Comparison of ENCODE assay signal across 8 cellular contexts in the genomic region with DNA sequence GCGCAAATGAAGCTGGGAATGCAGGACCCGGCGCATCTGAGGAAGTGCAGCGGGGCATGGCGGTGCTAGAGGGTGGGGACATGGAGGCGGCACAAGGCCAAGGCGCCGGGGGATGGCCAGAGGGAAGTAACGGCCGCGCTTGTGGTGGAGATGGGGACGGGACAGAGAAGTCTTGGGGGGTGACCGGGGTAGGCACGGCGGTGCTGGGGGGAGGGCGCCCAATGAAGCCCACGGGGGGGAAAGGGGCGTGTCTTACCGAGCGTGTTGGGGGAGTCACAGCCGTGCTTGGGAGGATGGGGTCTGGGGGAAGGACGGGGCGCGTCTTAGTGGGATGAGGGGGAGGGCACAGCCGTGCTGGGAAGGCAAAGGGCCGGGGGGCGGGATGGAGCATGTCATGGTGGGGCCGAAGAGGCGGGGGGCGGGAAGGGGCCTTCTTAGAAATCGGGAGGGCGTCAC. TPM values are rescaled to one million over a fixed set of nuclear protein-coding genes. Genes with fewer than 3 reads are reported as not detected.
DNase-seq lines count a peak whose midpoint lies in the region; ATAC-seq and TF ChIP-seq lines count a peak whose summit lies in the region.

No MANE protein-coding gene starts in this region.

- in situ Hi-C loops in KBM-7 (cut with MboI; ENCODE audit: low pct_unique_long_range_greater_than_20kb, low sequenced_read_pairs) = no loop called here

- TF ChIP-seq CTCF in thyroid gland (IDR thresholded peaks at IDR 0.05) = no peak

- H3K18ac ChIP-seq in mesenchymal stem cell (ENCODE audit: low read depth in 1 of 2, low read length in 2 of 2) = peak overlapping the region; percentile 62 to 94

- H2AFZ ChIP-seq in mesenchymal stem cell (ENCODE audit: low read depth, low read length) = peak overlapping the region; percentile 39

- ATAC-seq in GM21619 (IDR thresholded peaks at IDR 0.05; ENCODE audit: unreplicated experiment) = no peak

- H3K23ac ChIP-seq in mesenchymal stem cell (ENCODE audit: low read length in 2 of 2) = no peak overlapping the region

- H2BK15ac ChIP-seq in mesenchymal stem cell (ENCODE audit: low read depth, poor library complexity, severe bottlenecking) = no peak overlapping the region

- H3K14ac ChIP-seq in mesenchymal stem cell (ENCODE audit: low read length in 2 of 2) = no peak overlapping the region

- H4K8ac ChIP-seq in mesenchymal stem cell (ENCODE audit: low read length) = peak overlapping the region; percentile 96

- H3K9me3 ChIP-seq in mesenchymal stem cell (ENCODE audit: control insufficient read depth, low read length) (peaks cover 11% of the 10 kb centered on the region), thyroid gland (no peaks in the 10 kb centered on the region)

- H3K27ac ChIP-seq in mesenchymal stem cell (ENCODE audit: low read length, poor library complexity, severe bottlenecking) (peak overlapping the region; percentile 64), thyroid gland (peak overlapping the region; percentile 10 to 94 (median 91))

- intact Hi-C loops in thyroid gland (cut with DNase I) = no loop called here

- H2BK12ac ChIP-seq in mesenchymal stem cell (ENCODE audit: low read length in 2 of 2) = no peak overlapping the region

- peak overlapping the region; percentile 90 for H4K91ac ChIP-seq in mesenchymal stem cell (ENCODE audit: low read length)

- DNase-seq in 8988T (peak; percentile 32), KBM-7 (peak; percentile 80), ecto neural progenitor cell (ENCODE audit: low spot score) (peak; percentile 87), mesenchymal stem cell (no peak), thyroid gland (peak; percentile 38 to 44), NCI-H1436 (lab: John Stamatoyannopoulos, UW) (no peak)
- no peak for DNase-seq in activated CD4-positive, alpha-beta T cell treated with anti-CD3 and anti-CD28 coated beads, Interleukin-2, amount 50 U/mL, for 1 hour

- no peaks in the 10 kb centered on the region for H3K79me1 ChIP-seq in mesenchymal stem cell (replicated peaks; ENCODE audit: low read length, poor library complexity, severe bottlenecking)

- peak overlapping the region; percentile 31 for H2BK5ac ChIP-seq in mesenchymal stem cell (ENCODE audit: low read depth, low read length, poor library complexity, severe bottlenecking)

- no peak overlapping the region for H2AK5ac ChIP-seq in mesenchymal stem cell (ENCODE audit: low read length, severe bottlenecking)

- H3K36me3 ChIP-seq in mesenchymal stem cell (ENCODE audit: control insufficient read depth in 1 of 2, insufficient read depth in 2 of 2, low read depth in 1 of 2, low read length in 2 of 2) (no peaks in the 10 kb centered on the region), thyroid gland (no peaks in the 10 kb centered on the region)

- H3K4me1 ChIP-seq in mesenchymal stem cell (ENCODE audit: control insufficient read depth, insufficient read depth, low read depth, low read length) (peaks cover 1% of the 10 kb centered on the region), thyroid gland (no peaks in the 10 kb centered on the region)

- peak overlapping the region; percentile 61 for H2BK120ac ChIP-seq in mesenchymal stem cell (ENCODE audit: low read depth, low read length)

- 3% methylated on average over 24 of the region's 32 CpGs for WGBS in mesenchymal stem cell
- WGBS in thyroid gland, 2 donors = 7 to 18% methylated on average over 5 to 9 of the region's 32 CpGs

- no peak for TF ChIP-seq POLR2A in thyroid gland (IDR thresholded peaks at IDR 0.05)

- H3K4me2 ChIP-seq in mesenchymal stem cell (ENCODE audit: low read length, poor library complexity, severe bottlenecking) = peak overlapping the region; percentile 56

- H3K27me3 ChIP-seq in mesenchymal stem cell (ENCODE audit: control insufficient read depth in 1 of 2, insufficient read depth in 1 of 2, low read length in 2 of 2) (no peaks in the 10 kb centered on the region), thyroid gland (no peaks in the 10 kb centered on the region)

- H3K4me3 ChIP-seq in mesenchymal stem cell (ENCODE audit: insufficient read depth in 1 of 2, low read depth in 1 of 2, low read length in 2 of 2) = peak overlapping the region; percentile 56 to 85
- peak overlapping the region in 2 of 3 donors; percentile 3 to 58 for H3K4me3 ChIP-seq in thyroid gland (replicated peaks in 1 of 3)

- peak overlapping the region; percentile 74 for H3K9ac ChIP-seq in mesenchymal stem cell (ENCODE audit: low read length)

- peak overlapping the region in 1 of 2 experiments; percentile 67 for H3K4ac ChIP-seq in mesenchymal stem cell (ENCODE audit: low read depth in 1 of 2, low read length in 2 of 2)

RNA-seq across cellular contexts. Expression of a gene that starts 1.0 kb away (rescaled TPM):
- polyA plus RNA-seq in mesenchymal stem cell (2013, experiment 1 of 2) = 10.0 TPM
- polyA plus RNA-seq in mesenchymal stem cell (2013, experiment 2 of 2) = 9.5 TPM
- total RNA-seq in thyroid gland = 10 to 100 TPM; 39.1 to 66.3 (median 53.0) TPM

Comparison
In these comparisons a context has a peak if more than half of its experiments do, and no peak if none do; other contexts are left out.
1. DNase-seq: peak in 8988T (single experiment), KBM-7 (single experiment), ecto neural progenitor cell (single experiment) and thyroid gland (2 of 2); none in mesenchymal stem cell (single experiment), NCI-H1436 (single experiment) and activated CD4-positive, alpha-beta T cell treated with anti-CD3 and anti-CD28 coated beads, Interleukin-2, amount 50 U/mL, for 1 hour (single experiment).